ENCODE assay signal across 24 cellular contexts in genomic region chr4:66294626-66295025, GRCh38.
DNase-seq lines count a peak whose midpoint lies in the region; ATAC-seq and TF ChIP-seq lines count a peak whose summit lies in the region.
"Had no signal": no experiment of that assay in that cellular context is flagged by ENCODE, and none has a peak within 500 bp of the region (broad histone marks: within the 10 kb centered on the region; RNA-seq: fewer than 3 reads in every experiment).

No MANE protein-coding gene starts in this region.

- no peak overlapping the region for H3K4me3 Mint-ChIP-seq in MCF 10A (ENCODE audit: unreplicated experiment)
- H3K4me3 Mint-ChIP-seq: activated naive CD4-positive, alpha-beta T cell treated with anti-CD3 and anti-CD28 coated beads for 36 hours; naive thymus-derived CD8-positive, alpha-beta T cell had no signal

- H3K36me3 ChIP-seq in mammary epithelial cell (ENCODE audit: insufficient read depth, low read length) (no peaks in the 10 kb centered on the region), adipocyte (ENCODE audit: control insufficient read depth, insufficient read depth, low read length, severe bottlenecking) (no peaks in the 10 kb centered on the region)
- H3K36me3 ChIP-seq: ascending aorta, BE2C, ovary, SJSA1, stomach, transverse colon had no signal

- no peaks in the 10 kb centered on the region for H3K79me2 ChIP-seq in mammary epithelial cell (ENCODE audit: insufficient read depth, low read length)

- peaks cover 13% of the 10 kb centered on the region for H3K9me3 Mint-ChIP-seq in MCF 10A (ENCODE audit: unreplicated experiment)

- H3K27me3 ChIP-seq in mammary epithelial cell (ENCODE audit: insufficient read depth, low read length) (peaks cover 3% of the 10 kb centered on the region), adipocyte (replicated peaks; ENCODE audit: control insufficient read depth, insufficient read depth, low read length) (no peaks in the 10 kb centered on the region)
- H3K27me3 ChIP-seq: ascending aorta, BE2C, ovary, SJSA1, stomach, transverse colon had no signal

- peak; percentile 6 for DNase-seq in mammary epithelial cell
- DNase-seq in MCF 10A (ENCODE audit: unreplicated experiment): no peak
- DNase-seq in adipocyte (ENCODE audit: low read depth): peak; percentile 2
- peak; percentile 53 for DNase-seq in glomerular visceral epithelial cell (ENCODE audit: extremely low spot score)
- no peak for DNase-seq in activated effector memory CD4-positive, alpha-beta T cell treated with Interleukin-2 at 50 U/mL for 16 hours
- no peak for DNase-seq in head of caudate nucleus
- DNase-seq: activated CD4-positive, alpha-beta T cell treated with anti-CD3 and anti-CD28 coated beads for 4 hours; activated naive CD4-positive, alpha-beta T cell treated with anti-CD3 and anti-CD28 coated beads for 36 hours; activated T-cell treated with anti-CD3 and anti-CD28 coated beads, Interleukin-2, amount 50 U/mL, for 48 hours; BE2C; DND-41; effector memory CD4-positive, alpha-beta T cell; GOT3; left colon; naive thymus-derived CD8-positive, alpha-beta T cell; ovary; PC-9; right cardiac atrium; stomach; transverse colon had no signal

- ATAC-seq in HG02759 (IDR thresholded peaks at IDR 0.05; ENCODE audit: unreplicated experiment): no peak
- ATAC-seq in HG02798 (IDR thresholded peaks at IDR 0.05; ENCODE audit: poor library complexity, unreplicated experiment): no peak
- ATAC-seq: left colon; naive thymus-derived CD8-positive, alpha-beta T cell; right cardiac atrium had no signal

- CTCF ChIA-PET in mammary epithelial cell (lab: Charles Lee; ENCODE audit: low non-redundant PET) (no interaction called here), MCF 10A (lab: Yijun Ruan, JAX) (interaction anchor here (0.5 kb wide), 1 partner anchor 211 kb away, joined by 3 read pairs; no protein-coding TSS in a partner anchor)

- H2AFZ ChIP-seq in mammary epithelial cell (ENCODE audit: low read depth, low read length): no peak overlapping the region
- H2AFZ ChIP-seq: PC-9 had no signal

- TF ChIP-seq CTCF in mammary epithelial cell (conservative IDR thresholded peaks at IDR 0.05 in 1 of 2, IDR thresholded peaks at IDR 0.05 in 1 of 2; ENCODE audit: extremely low read depth in 1 of 2, insufficient read depth in 1 of 2, low read depth in 1 of 2, low read length in 2 of 2) (no peak), MCF 10A (IDR thresholded peaks at IDR 0.05; ENCODE audit: unreplicated experiment) (no peak)

- intact Hi-C loops in mammary epithelial cell (cut with micrococcal nuclease): no loop called here
- intact Hi-C loops in MCF 10A (cut with micrococcal nuclease): no loop called here
- intact Hi-C loops in head of caudate nucleus (cut with DNase I): no loop called here

- H4K20me1 ChIP-seq in mammary epithelial cell (ENCODE audit: insufficient read depth, low read length): no peaks in the 10 kb centered on the region

- no peaks in the 10 kb centered on the region for H3K36me3 Mint-ChIP-seq in MCF 10A (ENCODE audit: insufficient read depth, unreplicated experiment)
- H3K36me3 Mint-ChIP-seq: naive thymus-derived CD8-positive, alpha-beta T cell had no signal

- 17% methylated on average over 5 of the region's 5 CpGs for whole genome bisulfite sequencing in mammary epithelial cell (ENCODE audit: low coverage, missing lambda C conversion rate)

- no peak overlapping the region for H3K27ac Mint-ChIP-seq in MCF 10A (ENCODE audit: low read depth, unreplicated experiment)
- H3K27ac Mint-ChIP-seq: activated naive CD4-positive, alpha-beta T cell treated with anti-CD3 and anti-CD28 coated beads for 36 hours; naive thymus-derived CD8-positive, alpha-beta T cell had no signal

- no peak overlapping the region for H3K4me3 ChIP-seq in mammary epithelial cell (replicated peaks in 1 of 3; ENCODE audit: insufficient read depth in 1 of 3, low read depth in 2 of 3, low read length in 3 of 3)
- H3K4me3 ChIP-seq in adipocyte (ENCODE audit: low read length): no peak overlapping the region
- H3K4me3 ChIP-seq: ascending aorta, ovary, PC-9, SJSA1, stomach, transverse colon had no signal

- POLR2A ChIA-PET in MCF 10A (lab: Yijun Ruan, JAX): no interaction called here

- no peaks in the 10 kb centered on the region for H3K4me1 Mint-ChIP-seq in MCF 10A (ENCODE audit: insufficient read depth, unreplicated experiment)
- H3K4me1 Mint-ChIP-seq: naive thymus-derived CD8-positive, alpha-beta T cell had no signal

- H3K9ac ChIP-seq in mammary epithelial cell (ENCODE audit: insufficient read depth, low read length): no peak overlapping the region
- H3K9ac ChIP-seq in adipocyte (ENCODE audit: low read length): no peak overlapping the region

- in situ Hi-C loops in mammary epithelial cell (cut with MboI; ENCODE audit: low sequenced_read_pairs in 2 of 2): no loop called here

- H3K27ac ChIP-seq in mammary epithelial cell (ENCODE audit: insufficient read depth, low read depth, low read length): no peak overlapping the region
- H3K27ac ChIP-seq: ascending aorta, ovary, PC-9, SJSA1, stomach, transverse colon had no signal

- no peaks in the 10 kb centered on the region for H3K27me3 Mint-ChIP-seq in MCF 10A (ENCODE audit: insufficient read depth, unreplicated experiment)
- H3K27me3 Mint-ChIP-seq: naive thymus-derived CD8-positive, alpha-beta T cell had no signal

- BruUV-seq in mammary epithelial cell (replicated peaks; lab: Mats Ljungman, UMichigan): no TSS peak
- no TSS peak for BruUV-seq in MCF 10A (replicated peaks; lab: Mats Ljungman, UMichigan)

- no peak overlapping the region for H3K4me2 ChIP-seq in mammary epithelial cell (ENCODE audit: insufficient read depth, low read depth, low read length)
- H3K4me2 ChIP-seq: PC-9 had no signal

- dilution Hi-C loops in mammary epithelial cell (cut with HindIII; ENCODE audit: low sequenced_read_pairs): no loop called here

- H3K9me3 ChIP-seq in mammary epithelial cell (replicated peaks; ENCODE audit: insufficient read depth, low read length) (no peaks in the 10 kb centered on the region), adipocyte (ENCODE audit: control insufficient read depth, low read length) (peaks cover 14% of the 10 kb centered on the region)
- H3K9me3 ChIP-seq: ascending aorta, BE2C, ovary, stomach, transverse colon had no signal

- H3K4me1 ChIP-seq in mammary epithelial cell (ENCODE audit: insufficient read depth, low read length) (no peaks in the 10 kb centered on the region), adipocyte (ENCODE audit: control insufficient read depth, insufficient read depth, low read length) (no peaks in the 10 kb centered on the region)
- H3K4me1 ChIP-seq: ascending aorta, BE2C, stomach, transverse colon had no signal

Comparison
In these comparisons a context has a peak if more than half of its experiments do, and no peak if none do; other contexts are left out.
1. DNase-seq: peak in mammary epithelial cell (single experiment), adipocyte (single experiment) and glomerular visceral epithelial cell (single experiment); none in MCF 10A (single experiment), activated effector memory CD4-positive, alpha-beta T cell treated with Interleukin-2 at 50 U/mL for 16 hours (single experiment) and head of caudate nucleus (0 of 42).